In genomic region chr10:123262456-123262855, GRCh38 we compare ENCODE assay signal across 29 cellular contexts.
"Had no signal": no experiment of that assay in that cellular context is flagged by ENCODE, and none has a peak within 500 bp of the region (broad histone marks: within the 10 kb centered on the region; RNA-seq: fewer than 3 reads in every experiment).

No MANE protein-coding gene starts in this region.

- H3K27ac ChIP-seq: left lung, neural progenitor cell, neutrophil, parathyroid adenoma, right atrium auricular region, right lobe of liver, skin epidermis, stomach, testis, thyroid gland, transverse colon, upper lobe of left lung, vagina had no signal

- ATAC-seq: left colon; left lung; natural killer cell; right lobe of liver; stimulated activated naive B cell treated with anti-CD40 and anti-IgM and Interleukin-4, amounts not matched to agents 10 μg/mL and 1 μg/mL and 100 μg/mL, for 72 hours; stimulated activated naive CD8-positive, alpha-beta T cell treated with anti-CD3 and anti-CD28 coated beads, Interleukin-15, Interleukin-2, amounts not matched to agents 100 U/mL and 50 U/mL, for 24 hours had no signal

- H3K4me2 ChIP-seq: neural progenitor cell had no signal

- H3K9me3 ChIP-seq: left lung, neutrophil, right atrium auricular region, right lobe of liver, stomach, testis, thyroid gland, transverse colon, upper lobe of left lung, vagina had no signal

- H3K36me3 ChIP-seq: left lung, neural progenitor cell, neutrophil, right atrium auricular region, right lobe of liver, stomach, thyroid gland, transverse colon, upper lobe of left lung, vagina had no signal

- H3K4me3 ChIP-seq: left lung, lung, neural progenitor cell, right atrium auricular region, right lobe of liver, skin epidermis, stomach, testis, thyroid gland, transverse colon, upper lobe of left lung, vagina had no signal

- H3K27me3 ChIP-seq: left lung, neural progenitor cell, right atrium auricular region, right lobe of liver, stomach, testis, thyroid gland, transverse colon, upper lobe of left lung, vagina had no signal

- H3K79me2 ChIP-seq: parathyroid adenoma had no signal

- H3K9ac ChIP-seq: neural progenitor cell, parathyroid adenoma had no signal

- H3K4me1 ChIP-seq: left lung, neural progenitor cell, parathyroid adenoma, right atrium auricular region, right lobe of liver, stomach, testis, thyroid gland, transverse colon, upper lobe of left lung, vagina had no signal

- H2AFZ ChIP-seq: neural progenitor cell, parathyroid adenoma had no signal

- DNase-seq: hypothalamus; immature natural killer cell; kidney; left colon; left lung; mesendoderm; naive B cell; natural killer cell; nephron progenitor cell; occipital lobe; right lobe of liver; stimulated activated CD4-positive, alpha-beta T cell treated with anti-CD3 and anti-CD28 coated beads, Interleukin-12 subunit alpha, Interleukin-12 subunit beta, amount 100 ng/mL, for 4 hours; stimulated activated CD4-positive, alpha-beta T cell treated with anti-CD3 and anti-CD28 coated beads, Interleukin-15, amount 100 ng/mL, for 24 hours; stimulated activated CD4-positive, alpha-beta T cell treated with anti-CD3 and anti-CD28 coated beads, Interleukin-2, amount 100 ng/mL, for 24 hours; stimulated activated CD4-positive, alpha-beta T cell treated with anti-CD3 and anti-CD28 coated beads, Interleukin-4, amount 100 ng/mL, for 1 hour; stimulated activated naive B cell treated with anti-CD40 and anti-IgM and Interleukin-4, amounts not matched to agents 10 μg/mL and 1 μg/mL and 100 μg/mL, for 72 hours; stimulated activated naive CD8-positive, alpha-beta T cell treated with anti-CD3 and anti-CD28 coated beads, Interleukin-15, Interleukin-2, amounts not matched to agents 100 U/mL and 50 U/mL, for 24 hours; stomach; testis; thyroid gland; transverse colon; upper lobe of left lung had no signal
